ENCODE assay signal across 19 cellular contexts in the genomic region with DNA sequence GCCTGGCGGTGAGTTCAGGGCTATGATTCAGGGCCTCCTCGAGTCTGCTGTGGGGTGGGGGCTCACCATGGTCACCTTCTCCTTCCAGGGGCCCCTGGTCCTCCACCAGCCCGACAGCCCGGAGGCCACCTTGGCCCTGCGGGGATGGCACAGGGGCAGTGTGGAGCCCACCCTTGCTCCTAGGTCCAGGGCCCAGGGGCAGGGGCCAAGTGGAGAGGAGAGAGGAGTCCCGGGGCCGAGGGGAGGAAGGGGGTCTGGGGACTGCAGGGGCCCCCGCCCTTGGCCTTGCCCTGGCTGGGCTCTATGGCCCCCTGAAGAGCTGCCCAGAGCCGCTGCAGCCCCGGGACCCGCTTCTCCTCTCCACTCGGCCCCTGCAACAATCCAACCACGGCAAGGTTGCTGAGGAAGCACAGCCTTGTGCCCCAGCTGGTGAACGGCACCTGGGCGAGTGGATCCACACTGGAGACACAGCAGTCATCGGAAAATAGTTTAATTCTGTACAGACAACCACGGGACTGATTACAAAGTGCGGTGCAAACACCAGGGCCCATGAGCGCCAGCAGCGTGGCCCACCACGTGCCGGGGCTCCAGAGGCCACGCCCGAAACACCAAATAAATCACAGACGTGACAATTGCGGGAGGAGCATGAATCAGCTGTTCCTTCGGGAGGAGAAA. TPM values are rescaled to one million over a fixed set of nuclear protein-coding genes. Genes with fewer than 3 reads are reported as not detected.
A peak's percentile ranks its signal among the peaks of the same experiment; 100 is the strongest.
DNase-seq lines count a peak whose midpoint lies in the region; ATAC-seq and TF ChIP-seq lines count a peak whose summit lies in the region.
"Had no signal": no experiment of that assay in that cellular context is flagged by ENCODE, and none has a peak within 500 bp of the region (broad histone marks: within the 10 kb centered on the region; RNA-seq: fewer than 3 reads in every experiment).

No MANE protein-coding gene starts in this region.

- H3K4me1 ChIP-seq in lower lobe of right lung, result no peaks in the 10 kb centered on the region
- H3K4me1 ChIP-seq: A549 had no signal

- DNase-seq in left cardiac atrium (peak; percentile 11), cardiac septum (ENCODE audit: low spot score) (no peak), dermis blood vessel endothelial cell (peak; percentile 37), lower lobe of right lung (peak; percentile 30), NCI-H2171 treated with DMSO at 0.1 percent for 48 hours (lab: John Stamatoyannopoulos, UW) (no peak)
- DNase-seq: DMS 273 treated with DMSO at 0.1 percent for 48 hours, GDM1, NCI-H1048, NCI-H1436 treated with DMSO at 0.1 percent for 48 hours, NCI-H2081, NCI-H510A, NCI-H774, PC-9 had no signal

- H3K27me3 ChIP-seq in lower lobe of right lung (ENCODE audit: low read depth), result no peaks in the 10 kb centered on the region

- TF ChIP-seq CTCF in lower lobe of right lung (IDR thresholded peaks at IDR 0.05), result no peak

- peaks cover 58% of the 10 kb centered on the region for H3K36me3 ChIP-seq in lower lobe of right lung

- intact Hi-C loops in left cardiac atrium (cut with DNase I), result no loop called here
- intact Hi-C loops in cardiac septum (cut with DNase I), result no loop called here
- intact Hi-C loops in lower lobe of right lung (cut with DNase I), result no loop called here

- no peak overlapping the region for H3K27ac ChIP-seq in lower lobe of right lung
- H3K27ac ChIP-seq: A549, C4-2B, PC-9 had no signal

- H3K9me3 ChIP-seq in lower lobe of right lung, result no peaks in the 10 kb centered on the region
- H3K9me3 ChIP-seq: A549 had no signal

- ATAC-seq in left cardiac atrium (no peak), lower lobe of right lung (no peak), GM21423 (IDR thresholded peaks at IDR 0.05; ENCODE audit: unreplicated experiment) (no peak), HG03175 (IDR thresholded peaks at IDR 0.05; ENCODE audit: unreplicated experiment) (no peak)
- ATAC-seq: A549, GM12878, GM23338 had no signal

- no peak overlapping the region for H3K4me3 ChIP-seq in lower lobe of right lung
- H3K4me3 ChIP-seq: A549, GM12878, GM23338, PC-9 had no signal

RNA-seq across cellular contexts. Expression of gene CPLX1, which starts 23.0 kb away (rescaled TPM):
- total RNA-seq in left cardiac atrium (1 to 10 TPM; 5.6 to 9.4 TPM), cardiac septum (9.4 TPM), dermis blood vessel endothelial cell (0.09 and 0.34 TPM in 2 replicates), lower lobe of right lung (3.9 TPM)

Comparison
In these comparisons a context has a peak if more than half of its experiments do, and no peak if none do; other contexts are left out.
1. DNase-seq: peak in left cardiac atrium (single experiment), dermis blood vessel endothelial cell (single experiment) and lower lobe of right lung (single experiment); none in cardiac septum (single experiment) and NCI-H2171 treated with DMSO at 0.1 percent for 48 hours (single experiment).